In the genomic region with DNA sequence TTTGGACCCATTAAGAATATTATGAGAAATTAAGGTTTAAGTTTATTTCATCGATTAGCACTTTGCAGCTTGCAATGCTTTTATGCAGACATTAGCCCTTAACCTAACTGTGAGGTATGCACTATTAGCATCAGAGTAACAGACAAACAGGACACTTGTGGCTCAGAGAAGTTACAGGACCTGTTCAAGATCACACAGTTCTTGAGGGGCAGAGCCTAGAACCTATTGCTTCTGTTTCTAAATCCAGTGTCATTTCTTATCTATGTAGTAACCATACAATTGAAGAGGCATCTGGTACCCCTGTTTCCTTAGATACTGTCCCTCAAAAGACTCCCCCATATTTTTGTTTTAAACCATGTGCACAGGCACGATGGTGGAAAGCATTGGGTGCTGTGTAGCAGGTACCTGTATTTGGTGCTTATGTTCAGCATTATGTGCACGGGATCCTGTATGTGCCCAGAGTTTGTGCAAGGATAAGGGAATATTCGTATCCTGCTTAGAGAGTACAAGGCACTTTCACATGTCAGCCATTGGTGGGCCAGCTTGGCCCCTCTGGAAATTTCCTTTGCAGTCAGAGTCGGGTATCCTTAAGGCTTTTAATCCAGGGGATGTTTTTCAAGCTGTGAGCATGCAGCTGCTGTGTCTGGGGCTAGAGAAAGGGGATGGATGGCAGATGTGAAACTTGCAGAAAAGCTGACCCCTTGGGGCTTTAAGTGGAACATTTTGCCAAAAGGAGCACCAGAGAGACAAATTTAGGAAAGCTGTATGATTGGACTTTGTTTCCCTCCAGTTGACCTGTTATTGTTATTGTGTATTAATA, we compare ENCODE assay signal across 8 cellular contexts. TPM values are rescaled to one million over a fixed set of nuclear protein-coding genes. Genes with fewer than 3 reads are reported as not detected.
DNase-seq lines count a peak whose midpoint lies in the region; ATAC-seq and TF ChIP-seq lines count a peak whose summit lies in the region.

No MANE protein-coding gene starts in this region.

- CTCF ChIA-PET in BJ (lab: Yijun Ruan, JAX) = interaction anchor here (1.1 to 4.4 kb wide), 7 partner anchors 11 to 478 kb away, joined by 3 to 16 read pairs (median 4); no protein-coding TSS in a partner anchor

- H3K27ac ChIP-seq in Karpas-422 (ENCODE audit: low read length) (no peak overlapping the region), coronary artery (peak overlapping the region; percentile 90 to 99)

- H3K27me3 ChIP-seq in BJ (ENCODE audit: control insufficient read depth, insufficient read depth, low read length) (no peaks in the 10 kb centered on the region), Karpas-422 (ENCODE audit: low read length) (no peaks in the 10 kb centered on the region)

- peaks cover 24% of the 10 kb centered on the region for H3K4me1 ChIP-seq in Karpas-422 (ENCODE audit: low read length)

- H3K36me3 ChIP-seq in BJ (ENCODE audit: control insufficient read depth, insufficient read depth, low read length) = peaks cover 9% of the 10 kb centered on the region
- no peaks in the 10 kb centered on the region for H3K36me3 ChIP-seq in Karpas-422 (ENCODE audit: insufficient read depth, low read length)

- peak overlapping the region; percentile 88 to 93 (median 88) for H3K4me3 Mint-ChIP-seq in nephron

- H2AFZ ChIP-seq in Karpas-422 (ENCODE audit: low read length) = no peak overlapping the region

- H3K27ac Mint-ChIP-seq in nephron = peak overlapping the region; percentile 66 to 70 (median 68)

- H3K4me2 ChIP-seq in Karpas-422 (ENCODE audit: low read depth, low read length, poor library complexity, severe bottlenecking) = peak overlapping the region; percentile 82

- H3K27me3 Mint-ChIP-seq in nephron (ENCODE audit: low read depth) = peaks cover 12% of the 10 kb centered on the region

- H3K9ac ChIP-seq in Karpas-422 (ENCODE audit: low read length) = no peak overlapping the region

- no peaks in the 10 kb centered on the region for H3K9me3 Mint-ChIP-seq in nephron

- DNase-seq in BJ (ENCODE audit: low read depth) (no peak), Karpas-422 (no peak), coronary artery (ENCODE audit: low spot score) (peak; percentile 52), NCI-H2196 treated with DMSO at 0.1 percent for 48 hours (lab: John Stamatoyannopoulos, UW; ENCODE audit: unreplicated experiment) (no peak), SK-N-DZ (ENCODE audit: low spot score) (no peak)

- peaks cover 43% of the 10 kb centered on the region for H3K36me3 Mint-ChIP-seq in nephron (ENCODE audit: low read depth)

- POLR2A ChIA-PET in BJ (lab: Charles Lee) = no interaction called here

- H3K79me2 ChIP-seq in Karpas-422 (ENCODE audit: low read length) = no peaks in the 10 kb centered on the region

- H3K4me3 ChIP-seq in BJ (ENCODE audit: low read depth, low read length) (peak overlapping the region; percentile 69), Karpas-422 (ENCODE audit: low read length) (no peak overlapping the region; the same call in 1 of the 2 replicates), coronary artery (peak overlapping the region; percentile 98)

- H4K20me1 ChIP-seq in Karpas-422 (ENCODE audit: insufficient read depth, low read depth, low read length) = no peaks in the 10 kb centered on the region

- TF ChIP-seq CTCF in BJ (IDR thresholded peaks at IDR 0.05; ENCODE audit: insufficient read depth, low read depth, low read length) = no peak
- no peak for TF ChIP-seq CTCF in coronary artery (IDR thresholded peaks at IDR 0.05)
- TF ChIP-seq CTCF in nephron (IDR thresholded peaks at IDR 0.05; ENCODE audit: unreplicated experiment in 3 of 3) = peak in 1 of 3 experiments; percentile 12

- ATAC-seq in HG03025 (IDR thresholded peaks at IDR 0.05; ENCODE audit: low FRiP score, unreplicated experiment) (no peak), HG02642 (IDR thresholded peaks at IDR 0.05; ENCODE audit: poor library complexity, unreplicated experiment) (no peak)

- no peaks in the 10 kb centered on the region for H3K9me3 ChIP-seq in Karpas-422 (ENCODE audit: low read length)

- no peaks in the 10 kb centered on the region for H3K9me2 ChIP-seq in Karpas-422 (replicated peaks; ENCODE audit: insufficient read depth, low read length)

- peaks cover 49% of the 10 kb centered on the region for H3K4me1 Mint-ChIP-seq in nephron

RNA-seq across cellular contexts. Expression of gene LBH, which starts 2.0 kb away (rescaled TPM):
- polyA plus RNA-seq in BJ (2011; rRNA removed) = 115 and 145 TPM in 2 replicates
- 137 and 169 TPM in 2 replicates for polyA minus RNA-seq in BJ (2011; rRNA and poly(A)+ RNA removed)
- 7.1 and 17.5 TPM in 2 replicates for total RNA-seq in Karpas-422 (2014; rRNA removed; shearing (Covaris generic); ENCODE audit: low replicate concordance)
- 16.2 and 36.0 TPM in 2 replicates for polyA plus RNA-seq in SK-N-DZ (2014; cell fraction: cytosol; rRNA removed)
- 5.2 and 9.8 TPM in 2 replicates for polyA plus RNA-seq in SK-N-DZ (2014; cell fraction: nucleus; rRNA removed)
